ENCODE assay signal across 27 cellular contexts in genomic region chr16:35642322-35642835, GRCh38.
"Had no signal": no experiment of that assay in that cellular context is flagged by ENCODE, and none has a peak within 500 bp of the region (broad histone marks: within the 10 kb centered on the region; RNA-seq: fewer than 3 reads in every experiment).

No MANE protein-coding gene starts in this region.

- ATAC-seq: stimulated activated effector memory CD8-positive, alpha-beta T cell treated with anti-CD3 and anti-CD28 coated beads, Interleukin-12 subunit alpha, Interleukin-12 subunit beta, amount 100 ng/mL, for 72 hours; stimulated activated memory B cell treated with anti-CD40 and anti-IgM and Interleukin-4, amounts not matched to agents 10 μg/mL and 1 μg/mL and 100 μg/mL, for 72 hours; stimulated activated naive CD8-positive, alpha-beta T cell treated with anti-CD3 and anti-CD28 coated beads, Interleukin-15, amount 100 ng/mL, for 72 hours; stimulated activated naive CD8-positive, alpha-beta T cell treated with anti-CD3 and anti-CD28 coated beads, Interleukin-15, Interleukin-2, amounts not matched to agents 100 U/mL and 50 U/mL, for 24 hours; upper lobe of right lung had no signal

- H3K4me1 ChIP-seq: stomach, suprapubic skin, testis, thyroid gland, tibial artery, tibial nerve, transverse colon, upper lobe of left lung, upper lobe of right lung, uterus, vagina had no signal

- H3K36me3 Mint-ChIP-seq: stimulated activated effector memory CD8-positive, alpha-beta T cell treated with anti-CD3 and anti-CD28 coated beads, Interleukin-12 subunit alpha, Interleukin-12 subunit beta, amount 100 ng/mL, for 72 hours; stimulated activated memory B cell treated with anti-CD40 and anti-IgM and Interleukin-4, amounts not matched to agents 10 μg/mL and 1 μg/mL and 100 μg/mL, for 72 hours; type B pancreatic cell had no signal

- H3K27ac ChIP-seq: stomach, suprapubic skin, testis, thoracic aorta, thyroid gland, tibial artery, tibial nerve, transverse colon, upper lobe of left lung, upper lobe of right lung, uterus, vagina had no signal

- H3K27me3 ChIP-seq: stomach, suprapubic skin, testis, thyroid gland, tibial artery, tibial nerve, transverse colon, upper lobe of left lung, upper lobe of right lung, uterus, vagina had no signal

- H3K27ac Mint-ChIP-seq: stimulated activated effector memory CD8-positive, alpha-beta T cell treated with anti-CD3 and anti-CD28 coated beads, Interleukin-12 subunit alpha, Interleukin-12 subunit beta, amount 100 ng/mL, for 72 hours; stimulated activated memory B cell treated with anti-CD40 and anti-IgM and Interleukin-4, amounts not matched to agents 10 μg/mL and 1 μg/mL and 100 μg/mL, for 72 hours; stimulated activated naive CD8-positive, alpha-beta T cell treated with anti-CD3 and anti-CD28 coated beads, Interleukin-15, amount 100 ng/mL, for 72 hours; stimulated activated naive CD8-positive, alpha-beta T cell treated with anti-CD3 and anti-CD28 coated beads, Interleukin-15, Interleukin-2, amounts not matched to agents 100 ng/mL and 50 ng/mL, for 24 hours; type B pancreatic cell had no signal

- H3K36me3 ChIP-seq: stomach, suprapubic skin, thoracic aorta, thyroid gland, tibial artery, tibial nerve, transverse colon, upper lobe of left lung, upper lobe of right lung, uterus, vagina had no signal

- H3K4me3 Mint-ChIP-seq: stimulated activated effector memory CD8-positive, alpha-beta T cell treated with anti-CD3 and anti-CD28 coated beads, Interleukin-12 subunit alpha, Interleukin-12 subunit beta, amount 100 ng/mL, for 72 hours; stimulated activated memory B cell treated with anti-CD40 and anti-IgM and Interleukin-4, amounts not matched to agents 10 μg/mL and 1 μg/mL and 100 μg/mL, for 72 hours; stimulated activated naive CD8-positive, alpha-beta T cell treated with anti-CD3 and anti-CD28 coated beads, Interleukin-15, amount 100 ng/mL, for 72 hours; stimulated activated naive CD8-positive, alpha-beta T cell treated with anti-CD3 and anti-CD28 coated beads, Interleukin-15, Interleukin-2, amounts not matched to agents 100 ng/mL and 50 ng/mL, for 24 hours; type B pancreatic cell had no signal

- DNase-seq: stimulated activated CD4-positive, alpha-beta T cell treated with anti-CD3 and anti-CD28 coated beads, Interleukin-1b, Interleukin-23, amount 100 ng/mL, for 48 hours; stimulated activated CD4-positive, alpha-beta T cell treated with anti-CD3 and anti-CD28 coated beads, Interleukin-2, amount 100 ng/mL, for 24 hours; stimulated activated CD4-positive, alpha-beta T cell treated with anti-CD3 and anti-CD28 coated beads, Interleukin-4, amount 100 ng/mL, for 1 hour; stimulated activated CD4-positive, alpha-beta T cell treated with anti-CD3 and anti-CD28 coated beads, Interleukin-4, amount 100 ng/mL, for 24 hours; stimulated activated CD4-positive, alpha-beta T cell treated with anti-CD3 and anti-CD28 coated beads, Interleukin-4, amount 100 ng/mL, for 4 hours; stimulated activated CD8-positive, alpha-beta memory T cell treated with anti-CD3 and anti-CD28 coated beads, Interleukin-4, amount 100 ng/mL, for 48 hours; stimulated activated naive CD4-positive, alpha-beta T cell; stimulated activated naive CD4-positive, alpha-beta T cell treated with Interleukin-2 at 50 U/mL for 16 hours; stimulated activated naive CD8-positive, alpha-beta T cell treated with anti-CD3 and anti-CD28 coated beads, Interleukin-15, amount 100 ng/mL, for 72 hours; stimulated activated naive CD8-positive, alpha-beta T cell treated with anti-CD3 and anti-CD28 coated beads, Interleukin-15, Interleukin-2, amounts not matched to agents 100 U/mL and 50 U/mL, for 24 hours; stomach; substantia nigra; testis; thyroid gland; tibial artery; transverse colon; upper lobe of left lung; upper lobe of right lung; uterus had no signal

- H3K4me1 Mint-ChIP-seq: stimulated activated effector memory CD8-positive, alpha-beta T cell treated with anti-CD3 and anti-CD28 coated beads, Interleukin-12 subunit alpha, Interleukin-12 subunit beta, amount 100 ng/mL, for 72 hours; stimulated activated memory B cell treated with anti-CD40 and anti-IgM and Interleukin-4, amounts not matched to agents 10 μg/mL and 1 μg/mL and 100 μg/mL, for 72 hours; stimulated activated naive CD8-positive, alpha-beta T cell treated with anti-CD3 and anti-CD28 coated beads, Interleukin-15, amount 100 ng/mL, for 72 hours had no signal

- H3K9me3 ChIP-seq: testis, thoracic aorta, thyroid gland, tibial artery, transverse colon, upper lobe of right lung, uterus, vagina had no signal

- H3K4me3 ChIP-seq: stomach, suprapubic skin, testis, thoracic aorta, thyroid gland, tibial artery, tibial nerve, transverse colon, upper lobe of left lung, upper lobe of right lung, uterus, vagina had no signal

- H3K27me3 Mint-ChIP-seq: stimulated activated memory B cell treated with anti-CD40 and anti-IgM and Interleukin-4, amounts not matched to agents 10 μg/mL and 1 μg/mL and 100 μg/mL, for 72 hours; stimulated activated naive CD8-positive, alpha-beta T cell treated with anti-CD3 and anti-CD28 coated beads, Interleukin-15, amount 100 ng/mL, for 72 hours; stimulated activated naive CD8-positive, alpha-beta T cell treated with anti-CD3 and anti-CD28 coated beads, Interleukin-15, Interleukin-2, amounts not matched to agents 100 ng/mL and 50 ng/mL, for 24 hours; type B pancreatic cell had no signal
